Comparison of ENCODE assay signal across 9 cellular contexts in the genomic region with DNA sequence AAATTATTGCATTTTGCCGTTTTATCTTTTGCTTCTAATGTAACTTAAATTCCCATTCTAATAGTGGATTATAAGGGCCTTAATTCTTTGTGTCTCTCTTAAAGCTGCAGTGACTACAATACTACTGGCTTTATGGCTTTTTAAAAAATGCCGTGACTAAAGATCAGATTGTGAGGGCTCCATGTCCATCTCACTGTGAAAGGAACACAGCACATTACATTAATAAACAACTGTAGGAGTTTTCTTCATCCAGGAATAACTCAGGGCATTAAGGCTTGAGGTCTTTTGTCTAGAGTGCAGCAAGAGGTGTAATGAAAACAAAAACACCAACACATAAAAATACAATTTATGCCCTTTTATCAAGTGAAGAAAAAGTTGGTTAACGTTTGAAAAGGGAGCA.
"Had no signal": no experiment of that assay in that cellular context is flagged by ENCODE, and none has a peak within 500 bp of the region (broad histone marks: within the 10 kb centered on the region; RNA-seq: fewer than 3 reads in every experiment).

No MANE protein-coding gene starts in this region.

- H3K36me3 Mint-ChIP-seq: activated naive CD8-positive, alpha-beta T cell treated with anti-CD3 and anti-CD28 coated beads, Interleukin-2, amount 10 ng/mL, durations not matched to agents 7 days and 5 days had no signal

- H3K9me3 ChIP-seq: esophagus muscularis mucosa, lower lobe of right lung, sigmoid colon, thoracic aorta had no signal

- ATAC-seq: left cardiac atrium; lower lobe of right lung; stimulated activated naive CD8-positive, alpha-beta T cell treated with anti-CD3 and anti-CD28 coated beads, Interleukin-15, Interleukin-2, amounts not matched to agents 100 U/mL and 50 U/mL, for 24 hours had no signal

- H3K9me3 Mint-ChIP-seq: activated CD4-positive, alpha-beta memory T cell treated with anti-CD3 and anti-CD28 coated beads, Interleukin-2, amount 10 ng/mL, durations not matched to agents 7 days and 5 days; activated naive CD8-positive, alpha-beta T cell treated with anti-CD3 and anti-CD28 coated beads, Interleukin-2, amount 10 ng/mL, durations not matched to agents 7 days and 5 days had no signal

- H3K27ac ChIP-seq: esophagus muscularis mucosa, lower lobe of right lung, sigmoid colon, thoracic aorta had no signal

- DNase-seq: activated CD4-positive, alpha-beta memory T cell treated with anti-CD3 and anti-CD28 coated beads, Interleukin-2, amount 10 ng/mL, durations not matched to agents 7 days and 5 days; activated naive CD8-positive, alpha-beta T cell treated with anti-CD3 and anti-CD28 coated beads, Interleukin-2, amount 10 ng/mL, durations not matched to agents 7 days and 5 days; left cardiac atrium; lower lobe of right lung; sigmoid colon; stimulated activated CD4-positive, alpha-beta T cell treated with anti-CD3 and anti-CD28 coated beads, Interleukin-12 subunit alpha, Interleukin-12 subunit beta, amount 100 ng/mL, for 4 hours; stimulated activated naive CD8-positive, alpha-beta T cell treated with anti-CD3 and anti-CD28 coated beads, Interleukin-15, Interleukin-2, amounts not matched to agents 100 U/mL and 50 U/mL, for 24 hours had no signal

- H3K27me3 ChIP-seq: esophagus muscularis mucosa, sigmoid colon had no signal

- H3K36me3 ChIP-seq: esophagus muscularis mucosa, lower lobe of right lung, sigmoid colon, thoracic aorta had no signal

- H3K4me3 ChIP-seq: esophagus muscularis mucosa, lower lobe of right lung, sigmoid colon, thoracic aorta had no signal

- H3K27ac Mint-ChIP-seq: activated CD4-positive, alpha-beta memory T cell treated with anti-CD3 and anti-CD28 coated beads, Interleukin-2, amount 10 ng/mL, durations not matched to agents 7 days and 5 days; activated naive CD8-positive, alpha-beta T cell treated with anti-CD3 and anti-CD28 coated beads, Interleukin-2, amount 10 ng/mL, durations not matched to agents 7 days and 5 days had no signal

- H3K4me1 Mint-ChIP-seq: activated CD4-positive, alpha-beta memory T cell treated with anti-CD3 and anti-CD28 coated beads, Interleukin-2, amount 10 ng/mL, durations not matched to agents 7 days and 5 days; activated naive CD8-positive, alpha-beta T cell treated with anti-CD3 and anti-CD28 coated beads, Interleukin-2, amount 10 ng/mL, durations not matched to agents 7 days and 5 days had no signal

- H3K4me1 ChIP-seq: esophagus muscularis mucosa, sigmoid colon had no signal

- H3K4me3 Mint-ChIP-seq: activated CD4-positive, alpha-beta memory T cell treated with anti-CD3 and anti-CD28 coated beads, Interleukin-2, amount 10 ng/mL, durations not matched to agents 7 days and 5 days; activated naive CD8-positive, alpha-beta T cell treated with anti-CD3 and anti-CD28 coated beads, Interleukin-2, amount 10 ng/mL, durations not matched to agents 7 days and 5 days had no signal
